ENCODE assay signal across 33 cellular contexts in genomic region chr14:98233656-98234055, GRCh38.
DNase-seq lines count a peak whose midpoint lies in the region; ATAC-seq, FAIRE-seq and TF ChIP-seq lines count a peak whose summit lies in the region.
"Had no signal": no experiment of that assay in that cellular context is flagged by ENCODE, and none has a peak within 500 bp of the region (broad histone marks: within the 10 kb centered on the region; RNA-seq: fewer than 3 reads in every experiment).

No MANE protein-coding gene starts in this region.

- H3K9ac ChIP-seq in DND-41 (ENCODE audit: low read depth, low read length) = no peak overlapping the region

- no peaks in the 10 kb centered on the region for H3K27me3 Mint-ChIP-seq in T-helper 1 cell treated with Interleukin-12 subunit alpha and Interleukin-12 subunit beta and Interleukin-4 antibody, amounts not matched to agents 30 μg/mL and 1 μg/mL, for 36 hours (ENCODE audit: low read depth)
- H3K27me3 Mint-ChIP-seq: activated CD8-positive, alpha-beta memory T cell treated with anti-CD3 and anti-CD28 coated beads, Interleukin-2, amount 10 ng/mL, durations not matched to agents 7 days and 5 days; dendritic cell treated with granulocyte-macrophage colony-stimulating factor and Interleukin-4, amounts not matched to agents 40 ng/mL and 50 ng/mL, for 4 days had no signal

- peak overlapping the region; percentile 14 for H3K27ac Mint-ChIP-seq in T-helper 1 cell treated with Interleukin-12 subunit alpha and Interleukin-12 subunit beta and Interleukin-4 antibody, amounts not matched to agents 30 μg/mL and 1 μg/mL, for 36 hours
- H3K27ac Mint-ChIP-seq: activated CD8-positive, alpha-beta memory T cell treated with anti-CD3 and anti-CD28 coated beads, Interleukin-2, amount 10 ng/mL, durations not matched to agents 7 days and 5 days; activated T-helper 1 cell treated with anti-CD3 and anti-CD28 coated beads, Interleukin-12 subunit alpha, Interleukin-12 subunit beta, Interleukin-2, Interleukin-4 antibody, amounts not matched to agents 30 ng/mL and 10 ng/mL and 1 ng/mL, durations not matched to agents 14 hours and 24 hours and 36 hours; dendritic cell treated with granulocyte-macrophage colony-stimulating factor and Interleukin-4, amounts not matched to agents 40 ng/mL and 50 ng/mL, for 4 days had no signal

- H3K4me1 ChIP-seq in DND-41 (ENCODE audit: insufficient read depth, low read length) (peaks cover 19% of the 10 kb centered on the region), iPS DF 6.9 (ENCODE audit: control insufficient read depth, insufficient read depth, low read length) (no peaks in the 10 kb centered on the region), lower lobe of right lung (no peaks in the 10 kb centered on the region)
- H3K4me1 ChIP-seq: Caco-2, gastroesophageal sphincter, Peyer's patch, right lobe of liver, stomach, thyroid gland, uterus had no signal

- H2AFZ ChIP-seq in DND-41 (ENCODE audit: low read depth, low read length) = peak overlapping the region; percentile 27; the same call in 1 of the 2 replicates
- H2AFZ ChIP-seq: hepatocyte had no signal

- no peak for ATAC-seq in DND-41 (ENCODE audit: insufficient read depth, low read depth)
- no peak for ATAC-seq in lower lobe of right lung
- ATAC-seq: gastroesophageal sphincter, left colon, right lobe of liver had no signal

- H3K9me3 Mint-ChIP-seq in T-helper 1 cell treated with Interleukin-12 subunit alpha and Interleukin-12 subunit beta and Interleukin-4 antibody, amounts not matched to agents 30 μg/mL and 1 μg/mL, for 36 hours = no peaks in the 10 kb centered on the region
- H3K9me3 Mint-ChIP-seq: activated T-helper 1 cell treated with anti-CD3 and anti-CD28 coated beads, Interleukin-12 subunit alpha, Interleukin-12 subunit beta, Interleukin-2, Interleukin-4 antibody, amounts not matched to agents 30 ng/mL and 10 ng/mL and 1 ng/mL, durations not matched to agents 14 hours and 24 hours and 36 hours; dendritic cell treated with granulocyte-macrophage colony-stimulating factor and Interleukin-4, amounts not matched to agents 40 ng/mL and 50 ng/mL, for 4 days had no signal

- no peak overlapping the region for H3K4me3 Mint-ChIP-seq in T-helper 1 cell treated with Interleukin-12 subunit alpha and Interleukin-12 subunit beta and Interleukin-4 antibody, amounts not matched to agents 30 μg/mL and 1 μg/mL, for 36 hours
- H3K4me3 Mint-ChIP-seq: activated CD8-positive, alpha-beta memory T cell treated with anti-CD3 and anti-CD28 coated beads, Interleukin-2, amount 10 ng/mL, durations not matched to agents 7 days and 5 days; activated T-helper 1 cell treated with anti-CD3 and anti-CD28 coated beads, Interleukin-12 subunit alpha, Interleukin-12 subunit beta, Interleukin-2, Interleukin-4 antibody, amounts not matched to agents 30 ng/mL and 10 ng/mL and 1 ng/mL, durations not matched to agents 14 hours and 24 hours and 36 hours; dendritic cell treated with granulocyte-macrophage colony-stimulating factor and Interleukin-4, amounts not matched to agents 40 ng/mL and 50 ng/mL, for 4 days; neural crest cell had no signal

- H3K4me1 Mint-ChIP-seq in T-helper 1 cell treated with Interleukin-12 subunit alpha and Interleukin-12 subunit beta and Interleukin-4 antibody, amounts not matched to agents 30 μg/mL and 1 μg/mL, for 36 hours (ENCODE audit: low read depth) = peaks cover 48% of the 10 kb centered on the region

- H3K36me3 Mint-ChIP-seq in T-helper 1 cell treated with Interleukin-12 subunit alpha and Interleukin-12 subunit beta and Interleukin-4 antibody, amounts not matched to agents 30 μg/mL and 1 μg/mL, for 36 hours (ENCODE audit: low read depth) = peaks cover 5% of the 10 kb centered on the region

- TF ChIP-seq CTCF in DND-41 (IDR thresholded peaks at IDR 0.05; ENCODE audit: borderline replicate concordance, extremely low read depth, low read length, poor library complexity, severe bottlenecking) (no peak), lower lobe of right lung (IDR thresholded peaks at IDR 0.05) (no peak)

- no peak for FAIRE-seq in RCC 7860 (lab: Jason Lieb, UNC)

- no peaks in the 10 kb centered on the region for H3K9me3 ChIP-seq in DND-41 (ENCODE audit: insufficient read depth, low read length, severe bottlenecking)
- no peaks in the 10 kb centered on the region for H3K9me3 ChIP-seq in iPS DF 6.9 (ENCODE audit: control insufficient read depth, insufficient read depth, low read length)
- H3K9me3 ChIP-seq in lower lobe of right lung = no peaks in the 10 kb centered on the region
- H3K9me3 ChIP-seq: Caco-2, gastroesophageal sphincter, Peyer's patch, right lobe of liver, stomach, thyroid gland, uterus had no signal

- no peaks in the 10 kb centered on the region for H3K79me2 ChIP-seq in DND-41 (ENCODE audit: insufficient read depth, low read length)
- H3K79me2 ChIP-seq: hepatocyte had no signal

- intact Hi-C loops in lower lobe of right lung (cut with DNase I) = no loop called here

- no peak overlapping the region; the same call in 1 of the 2 replicates for H3K27ac ChIP-seq in DND-41 (ENCODE audit: low read length)
- no peak overlapping the region for H3K27ac ChIP-seq in iPS DF 6.9 (ENCODE audit: low read length)
- H3K27ac ChIP-seq in lower lobe of right lung = no peak overlapping the region
- H3K27ac ChIP-seq: gastroesophageal sphincter, hepatocyte, Peyer's patch, right lobe of liver, stomach, thyroid gland, uterus had no signal

- no peak for DNase-seq in T-helper 1 cell
- DNase-seq in DND-41 = peak; percentile 2
- peak; percentile 6 for DNase-seq in astrocyte of the hippocampus (ENCODE audit: low read depth, low spot score)
- DNase-seq in iPS DF 6.9 (ENCODE audit: low read depth, low spot score) = peak; percentile 11
- DNase-seq in RCC 7860 (ENCODE audit: low spot score) = no peak
- DNase-seq in lower lobe of right lung = no peak
- DNase-seq in putamen (ENCODE audit: low spot score) = no peak
- DNase-seq: 8988T; C1 segment of cervical spinal cord; Caco-2; GDM1; HCEC 1CT; Karpas-422; left colon; NCI-H1417 treated with DMSO at 0.1 percent for 48 hours; NCI-H2029 treated with DMSO at 0.1 percent for 48 hours; NCI-H446; NCI-H748 treated with DMSO at 0.1 percent for 48 hours; Peyer's patch; posterior cingulate gyrus; right lobe of liver; SIG-M5; stimulated activated CD8-positive, alpha-beta memory T cell treated with anti-CD3 and anti-CD28 coated beads, Interleukin-4, amount 100 ng/mL, for 48 hours; stomach; thyroid gland; uterus had no signal

- no peaks in the 10 kb centered on the region for H3K36me3 ChIP-seq in DND-41 (ENCODE audit: insufficient read depth, low read length)
- no peaks in the 10 kb centered on the region for H3K36me3 ChIP-seq in iPS DF 6.9 (ENCODE audit: control insufficient read depth, insufficient read depth, low read length)
- H3K36me3 ChIP-seq in lower lobe of right lung = no peaks in the 10 kb centered on the region
- H3K36me3 ChIP-seq: gastroesophageal sphincter, Peyer's patch, right lobe of liver, stomach, thyroid gland, uterus had no signal

- H3K27me3 ChIP-seq in DND-41 (ENCODE audit: insufficient read depth, low read length, poor library complexity) = no peaks in the 10 kb centered on the region
- H3K27me3 ChIP-seq in iPS DF 6.9 (ENCODE audit: control insufficient read depth, insufficient read depth, low read length) = no peaks in the 10 kb centered on the region
- H3K27me3 ChIP-seq in lower lobe of right lung (ENCODE audit: low read depth) = no peaks in the 10 kb centered on the region
- H3K27me3 ChIP-seq: hepatocyte, Peyer's patch, right lobe of liver, thyroid gland, uterus had no signal

- H4K20me1 ChIP-seq in DND-41 (ENCODE audit: insufficient read depth, low read length) = no peaks in the 10 kb centered on the region

- WGBS in iPS DF 6.9 (ENCODE audit: insufficient coverage, insufficient read length) = no CpG with 5 or more reads among the region's 6 CpGs

- H3K4me3 ChIP-seq in DND-41 (ENCODE audit: low read depth in 1 of 2, low read length in 2 of 2) = no peak overlapping the region
- no peak overlapping the region for H3K4me3 ChIP-seq in iPS DF 6.9 (ENCODE audit: low read length)
- no peak overlapping the region for H3K4me3 ChIP-seq in lower lobe of right lung
- H3K4me3 ChIP-seq: gastroesophageal sphincter, hepatocyte, Peyer's patch, right lobe of liver, stomach, thyroid gland, uterus had no signal

- H3K4me2 ChIP-seq in DND-41 (ENCODE audit: insufficient read depth, low read length) = no peak overlapping the region
- H3K4me2 ChIP-seq: hepatocyte had no signal

Comparison
In these comparisons a context has a peak if more than half of its experiments do, and no peak if none do; other contexts are left out.
1. DNase-seq: peak in DND-41 (single experiment), astrocyte of the hippocampus (single experiment) and iPS DF 6.9 (single experiment); none in T-helper 1 cell (0 of 5), RCC 7860 (single experiment), lower lobe of right lung (single experiment) and putamen (single experiment).